Comparison of ENCODE assay signal across 11 cellular contexts in the genomic region with DNA sequence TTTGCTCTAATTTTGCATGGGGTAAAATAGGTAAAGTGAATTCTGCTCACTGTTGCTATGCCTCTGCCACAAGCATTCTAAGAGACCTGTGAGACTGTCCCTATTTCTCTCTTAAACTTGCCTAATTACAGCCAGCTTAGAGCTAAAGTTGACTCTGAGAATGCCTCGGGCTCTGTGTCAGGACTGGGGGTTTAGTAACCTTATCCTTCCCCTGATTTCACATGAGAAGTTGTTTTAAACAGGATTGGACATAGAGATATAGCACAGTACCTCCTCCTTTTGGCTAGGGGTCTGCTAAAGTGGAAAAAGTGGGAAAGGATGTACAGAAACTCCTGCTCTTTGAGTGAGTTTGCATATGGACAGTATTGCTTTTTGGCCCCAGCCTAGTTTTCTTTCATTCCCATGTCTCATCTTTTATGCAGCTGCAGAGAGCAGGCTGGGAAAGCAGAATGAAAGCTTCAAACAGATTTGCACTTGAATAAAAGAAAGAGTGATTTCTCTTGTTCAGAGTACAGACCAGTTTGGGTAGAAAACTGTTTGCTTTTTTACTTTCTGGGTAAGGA.
A peak's percentile ranks its signal among the peaks of the same experiment; 100 is the strongest.
DNase-seq lines count a peak whose midpoint lies in the region; ATAC-seq and TF ChIP-seq lines count a peak whose summit lies in the region.
"Had no signal": no experiment of that assay in that cellular context is flagged by ENCODE, and none has a peak within 500 bp of the region (broad histone marks: within the 10 kb centered on the region; RNA-seq: fewer than 3 reads in every experiment).

No MANE protein-coding gene starts in this region.

- H3K27me3 Mint-ChIP-seq in nephron (ENCODE audit: low read depth) = no peaks in the 10 kb centered on the region
- H3K27me3 Mint-ChIP-seq: B cell, IgD-negative memory B cell had no signal

- DNase-seq in SJCRH30 = peak; percentile 75 to 90
- peak; percentile 63 for DNase-seq in fibroblast of pulmonary artery (ENCODE audit: low read depth)
- no peak for DNase-seq in NCI-H524 (lab: John Stamatoyannopoulos, UW)
- DNase-seq in NCI-H345 (lab: John Stamatoyannopoulos, UW) = no peak
- DNase-seq: small intestine had no signal

- H3K4me1 ChIP-seq in ACC112 (ENCODE audit: control insufficient read depth, insufficient read depth, low read length, unreplicated experiment) (peaks cover 61% of the 10 kb centered on the region), SJCRH30 (peaks cover 35% of the 10 kb centered on the region)

- no peak overlapping the region for H2AFZ ChIP-seq in ACC112 (ENCODE audit: low read length, unreplicated experiment)

- no peaks in the 10 kb centered on the region for H3K36me3 Mint-ChIP-seq in nephron (ENCODE audit: low read depth)
- H3K36me3 Mint-ChIP-seq: IgD-negative memory B cell had no signal

- peak overlapping the region; percentile 98 to 99 (median 99) for H3K27ac Mint-ChIP-seq in nephron
- H3K27ac Mint-ChIP-seq: B cell, IgD-negative memory B cell had no signal

- H3K9me3 Mint-ChIP-seq in nephron = no peaks in the 10 kb centered on the region
- H3K9me3 Mint-ChIP-seq: IgD-negative memory B cell had no signal

- ATAC-seq in HG03565 (IDR thresholded peaks at IDR 0.05; ENCODE audit: unreplicated experiment) (no peak), HG02763 (IDR thresholded peaks at IDR 0.05; ENCODE audit: unreplicated experiment) (no peak)

- H3K79me2 ChIP-seq in ACC112 (ENCODE audit: control insufficient read depth, insufficient read depth, low read length, unreplicated experiment) = peaks cover 3% of the 10 kb centered on the region

- H3K36me3 ChIP-seq in ACC112 (ENCODE audit: insufficient read depth, low read length) (no peaks in the 10 kb centered on the region), SJCRH30 (no peaks in the 10 kb centered on the region)

- no peaks in the 10 kb centered on the region for H3K27me3 ChIP-seq in ACC112 (ENCODE audit: insufficient read depth, low read length)
- no peaks in the 10 kb centered on the region for H3K27me3 ChIP-seq in SJCRH30

- H3K4me3 Mint-ChIP-seq in nephron = peak overlapping the region in 2 of 3 experiments; percentile 14 to 64
- H3K4me3 Mint-ChIP-seq: B cell, IgD-negative memory B cell had no signal

- H3K4me3 ChIP-seq in ACC112 (ENCODE audit: low read depth, low read length) (peak overlapping the region; percentile 12), SJCRH30 (no peak overlapping the region), fibroblast of pulmonary artery (replicated peaks; ENCODE audit: low read depth, low read length) (no peak overlapping the region)

- no peak for TF ChIP-seq CTCF in fibroblast of pulmonary artery (IDR thresholded peaks at IDR 0.05; ENCODE audit: low read length, missing control alignments)
- peak in 1 of 3 experiments; percentile 10 for TF ChIP-seq CTCF in nephron (IDR thresholded peaks at IDR 0.05; ENCODE audit: unreplicated experiment in 3 of 3)

- no peaks in the 10 kb centered on the region for H3K9me3 ChIP-seq in SJCRH30 (replicated peaks)

- H3K27ac ChIP-seq in ACC112 (ENCODE audit: low read depth, low read length) (peak overlapping the region; percentile 82), SJCRH30 (peak overlapping the region; percentile 62)

- H3K4me1 Mint-ChIP-seq in nephron = peaks cover 67% of the 10 kb centered on the region

Comparison
In these comparisons a context has a peak if more than half of its experiments do, and no peak if none do; other contexts are left out.
1. DNase-seq: peak in SJCRH30 (2 of 2) and fibroblast of pulmonary artery (single experiment); none in NCI-H524 (0 of 2) and NCI-H345 (single experiment).